In the genomic region with DNA sequence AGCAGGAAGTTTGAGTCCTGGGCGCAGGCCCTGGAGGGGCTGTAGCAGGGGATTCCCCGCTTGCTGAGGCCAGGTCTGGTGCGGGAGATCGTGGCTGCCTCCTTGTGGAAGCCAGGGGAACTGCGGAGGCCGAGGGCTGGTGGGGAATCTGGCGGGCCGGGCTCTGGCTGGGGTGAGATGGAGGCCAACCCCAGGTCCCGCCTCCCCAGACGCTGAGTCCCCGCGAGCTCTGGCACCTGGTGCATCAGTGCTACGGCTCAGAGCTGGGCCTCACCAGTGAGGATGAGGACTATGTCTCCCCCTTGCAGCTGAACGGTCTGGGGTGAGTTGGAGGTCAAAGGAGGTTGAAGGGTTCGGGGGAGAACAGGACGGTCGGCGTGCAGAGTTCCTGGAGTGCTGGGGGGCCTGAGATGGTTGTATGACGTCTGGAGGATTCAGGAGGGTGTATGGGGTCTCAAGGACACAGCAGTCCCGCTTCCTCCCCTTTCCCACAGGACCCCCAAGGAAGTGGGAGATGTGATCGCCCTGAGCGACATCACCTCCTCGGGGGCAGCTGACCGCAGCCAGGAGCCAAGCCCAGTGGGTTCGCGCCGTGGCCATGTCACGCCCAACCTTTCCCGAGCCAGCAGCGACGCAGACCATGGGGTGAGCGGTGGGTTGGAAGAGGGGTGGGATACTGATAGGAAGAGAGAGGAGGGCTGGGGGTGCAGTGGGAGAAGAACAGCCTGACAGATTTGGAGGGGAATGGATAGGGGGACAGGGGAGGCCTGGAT, we compare ENCODE assay signal across 1 cellular context.
TF ChIP-seq lines count a peak whose summit lies in the region.

No MANE protein-coding gene starts in this region.

TF ChIP-seq in K562, 482 proteins besides CTCF, POLR2A, EP300 and RAD21 (continued from another document):
- peak; percentile 36; the same call in 1 of the 2 replicates for TF ChIP-seq ESRRA (IDR thresholded peaks at IDR 0.05; ENCODE audit: borderline replicate concordance, low read depth)
- TF ChIP-seq EGR1 (conservative IDR thresholded peaks at IDR 0.05): no peak
- TF ChIP-seq, protein P1, sequence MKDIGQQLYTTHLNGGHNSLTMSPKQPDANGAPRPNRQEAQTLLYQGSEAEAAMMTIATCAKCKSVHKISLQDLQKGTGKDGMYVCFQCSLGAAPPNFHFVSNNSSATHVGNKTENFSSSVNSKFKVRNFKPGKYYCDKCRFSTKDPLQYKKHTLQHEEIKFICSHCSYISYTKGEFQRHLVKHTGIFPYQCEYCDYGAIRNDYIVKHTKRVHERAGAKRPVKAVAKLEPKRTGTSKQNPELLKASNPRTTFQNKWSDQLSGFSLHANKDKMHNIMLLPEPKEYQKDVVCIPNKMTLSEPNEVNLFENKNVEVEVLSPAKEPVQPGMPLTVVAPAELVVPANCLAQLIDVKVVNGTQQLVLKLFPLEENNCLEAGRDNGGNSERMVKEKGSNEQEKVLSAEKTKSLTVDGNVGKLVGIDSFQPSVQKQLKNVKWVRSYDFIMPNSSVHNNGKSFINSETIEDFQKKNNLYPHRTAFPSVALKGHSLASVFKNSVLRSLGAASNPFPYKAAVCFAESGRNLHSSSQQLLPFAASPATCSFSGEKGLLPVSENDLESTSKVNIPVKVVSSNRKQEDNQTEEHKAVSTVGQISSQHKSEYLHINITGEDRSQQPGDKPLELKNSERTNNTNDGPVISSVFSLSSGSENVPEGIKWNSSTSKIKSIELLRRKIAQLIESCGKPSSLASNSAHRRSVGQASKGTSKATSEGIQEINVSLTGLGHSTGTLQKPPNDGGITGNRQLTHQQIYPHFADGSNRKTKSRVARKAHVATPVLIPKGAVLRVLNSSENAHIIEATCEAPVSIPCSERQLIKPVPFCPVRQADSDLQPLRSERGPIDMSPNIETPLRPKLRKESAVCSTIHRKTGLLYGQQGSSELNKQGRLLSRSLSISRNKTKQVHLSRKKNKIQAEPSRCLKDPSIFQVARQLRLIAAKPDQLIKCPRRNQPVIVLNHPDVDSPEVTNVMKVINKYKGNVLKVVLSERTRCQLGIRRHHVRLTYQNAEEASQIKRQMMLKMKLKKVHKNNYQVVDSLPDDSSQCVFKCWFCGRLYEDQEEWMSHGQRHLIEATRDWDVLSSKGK (CRISPR knock-in tag; IDR thresholded peaks at IDR 0.05): no peak
- TF ChIP-seq TEAD2 (tag; IDR thresholded peaks at IDR 0.05): no peak
- TF ChIP-seq, protein P2, sequence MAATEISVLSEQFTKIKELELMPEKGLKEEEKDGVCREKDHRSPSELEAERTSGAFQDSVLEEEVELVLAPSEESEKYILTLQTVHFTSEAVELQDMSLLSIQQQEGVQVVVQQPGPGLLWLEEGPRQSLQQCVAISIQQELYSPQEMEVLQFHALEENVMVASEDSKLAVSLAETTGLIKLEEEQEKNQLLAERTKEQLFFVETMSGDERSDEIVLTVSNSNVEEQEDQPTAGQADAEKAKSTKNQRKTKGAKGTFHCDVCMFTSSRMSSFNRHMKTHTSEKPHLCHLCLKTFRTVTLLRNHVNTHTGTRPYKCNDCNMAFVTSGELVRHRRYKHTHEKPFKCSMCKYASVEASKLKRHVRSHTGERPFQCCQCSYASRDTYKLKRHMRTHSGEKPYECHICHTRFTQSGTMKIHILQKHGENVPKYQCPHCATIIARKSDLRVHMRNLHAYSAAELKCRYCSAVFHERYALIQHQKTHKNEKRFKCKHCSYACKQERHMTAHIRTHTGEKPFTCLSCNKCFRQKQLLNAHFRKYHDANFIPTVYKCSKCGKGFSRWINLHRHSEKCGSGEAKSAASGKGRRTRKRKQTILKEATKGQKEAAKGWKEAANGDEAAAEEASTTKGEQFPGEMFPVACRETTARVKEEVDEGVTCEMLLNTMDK (IDR thresholded peaks at IDR 0.05; ENCODE audit: borderline replicate concordance, insufficient read depth, low read depth, low read length, poor library complexity, severe bottlenecking): no peak
- TF ChIP-seq NUFIP1 (IDR thresholded peaks at IDR 0.05; ENCODE audit: partially characterized antibody): no peak
- TF ChIP-seq ATF7 (IDR thresholded peaks at IDR 0.05): no peak
- TF ChIP-seq SIN3B (IDR thresholded peaks at IDR 0.05; ENCODE audit: low read depth): no peak
- TF ChIP-seq POLR2AphosphoS2 (IDR thresholded peaks at IDR 0.05; ENCODE audit: low read length): peak; percentile 87
- no peak for TF ChIP-seq SAFB (IDR thresholded peaks at IDR 0.05; ENCODE audit: borderline replicate concordance, low read depth, low read length)
- no peak for TF ChIP-seq CXXC5 (CRISPR knock-in tag; IDR thresholded peaks at IDR 0.05)
- TF ChIP-seq NFATC3 (IDR thresholded peaks at IDR 0.05): no peak
- TF ChIP-seq HNRNPH1 (optimal IDR thresholded peaks at IDR 0.05; ENCODE audit: low read depth, low read length): no peak
- no peak for TF ChIP-seq ESRRB (CRISPR knock-in tag; IDR thresholded peaks at IDR 0.05; ENCODE audit: borderline replicate concordance)
- TF ChIP-seq, protein P3, sequence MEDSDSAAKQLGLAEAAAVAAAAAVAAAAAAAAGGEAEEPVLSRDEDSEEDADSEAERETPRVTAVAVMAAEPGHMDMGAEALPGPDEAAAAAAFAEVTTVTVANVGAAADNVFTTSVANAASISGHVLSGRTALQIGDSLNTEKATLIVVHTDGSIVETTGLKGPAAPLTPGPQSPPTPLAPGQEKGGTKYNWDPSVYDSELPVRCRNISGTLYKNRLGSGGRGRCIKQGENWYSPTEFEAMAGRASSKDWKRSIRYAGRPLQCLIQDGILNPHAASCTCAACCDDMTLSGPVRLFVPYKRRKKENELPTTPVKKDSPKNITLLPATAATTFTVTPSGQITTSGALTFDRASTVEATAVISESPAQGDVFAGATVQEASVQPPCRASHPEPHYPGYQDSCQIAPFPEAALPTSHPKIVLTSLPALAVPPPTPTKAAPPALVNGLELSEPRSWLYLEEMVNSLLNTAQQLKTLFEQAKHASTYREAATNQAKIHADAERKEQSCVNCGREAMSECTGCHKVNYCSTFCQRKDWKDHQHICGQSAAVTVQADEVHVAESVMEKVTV (CRISPR knock-in tag; IDR thresholded peaks at IDR 0.05): peak; percentile 81
- TF ChIP-seq ZNF224 (CRISPR knock-in tag; IDR thresholded peaks at IDR 0.05): 0 out of 2 replicates have a peak, but pooled peaks have one; percentile 26
- TF ChIP-seq SREBF2 (CRISPR knock-in tag; IDR thresholded peaks at IDR 0.05): no peak
- no peak for TF ChIP-seq SETDB1 (IDR thresholded peaks at IDR 0.05; ENCODE audit: low read length)
- no peak for TF ChIP-seq TAL1 (IDR thresholded peaks at IDR 0.05)
- TF ChIP-seq HDAC8 (tag; IDR thresholded peaks at IDR 0.05): no peak
- no peak for TF ChIP-seq ZNF699 (CRISPR knock-in tag; IDR thresholded peaks at IDR 0.05; ENCODE audit: insufficient replicate concordance)
- TF ChIP-seq RBM15 (IDR thresholded peaks at IDR 0.05; ENCODE audit: insufficient read depth, low read length): no peak
- no peak for TF ChIP-seq STAT5B (CRISPR knock-in tag; IDR thresholded peaks at IDR 0.05)
- TF ChIP-seq ZBED1 (IDR thresholded peaks at IDR 0.05): no peak
- TF ChIP-seq, protein P4, sequence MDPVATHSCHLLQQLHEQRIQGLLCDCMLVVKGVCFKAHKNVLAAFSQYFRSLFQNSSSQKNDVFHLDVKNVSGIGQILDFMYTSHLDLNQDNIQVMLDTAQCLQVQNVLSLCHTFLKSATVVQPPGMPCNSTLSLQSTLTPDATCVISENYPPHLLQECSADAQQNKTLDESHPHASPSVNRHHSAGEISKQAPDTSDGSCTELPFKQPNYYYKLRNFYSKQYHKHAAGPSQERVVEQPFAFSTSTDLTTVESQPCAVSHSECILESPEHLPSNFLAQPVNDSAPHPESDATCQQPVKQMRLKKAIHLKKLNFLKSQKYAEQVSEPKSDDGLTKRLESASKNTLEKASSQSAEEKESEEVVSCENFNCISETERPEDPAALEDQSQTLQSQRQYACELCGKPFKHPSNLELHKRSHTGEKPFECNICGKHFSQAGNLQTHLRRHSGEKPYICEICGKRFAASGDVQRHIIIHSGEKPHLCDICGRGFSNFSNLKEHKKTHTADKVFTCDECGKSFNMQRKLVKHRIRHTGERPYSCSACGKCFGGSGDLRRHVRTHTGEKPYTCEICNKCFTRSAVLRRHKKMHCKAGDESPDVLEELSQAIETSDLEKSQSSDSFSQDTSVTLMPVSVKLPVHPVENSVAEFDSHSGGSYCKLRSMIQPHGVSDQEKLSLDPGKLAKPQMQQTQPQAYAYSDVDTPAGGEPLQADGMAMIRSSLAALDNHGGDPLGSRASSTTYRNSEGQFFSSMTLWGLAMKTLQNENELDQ (CRISPR knock-in tag; IDR thresholded peaks at IDR 0.05; ENCODE audit: borderline replicate concordance): no peak
- no peak for TF ChIP-seq ETV1 (tag; conservative IDR thresholded peaks at IDR 0.05; ENCODE audit: low read depth)
- no peak for TF ChIP-seq PHTF2 (CRISPR knock-in tag; IDR thresholded peaks at IDR 0.05)
- TF ChIP-seq, protein P5, sequence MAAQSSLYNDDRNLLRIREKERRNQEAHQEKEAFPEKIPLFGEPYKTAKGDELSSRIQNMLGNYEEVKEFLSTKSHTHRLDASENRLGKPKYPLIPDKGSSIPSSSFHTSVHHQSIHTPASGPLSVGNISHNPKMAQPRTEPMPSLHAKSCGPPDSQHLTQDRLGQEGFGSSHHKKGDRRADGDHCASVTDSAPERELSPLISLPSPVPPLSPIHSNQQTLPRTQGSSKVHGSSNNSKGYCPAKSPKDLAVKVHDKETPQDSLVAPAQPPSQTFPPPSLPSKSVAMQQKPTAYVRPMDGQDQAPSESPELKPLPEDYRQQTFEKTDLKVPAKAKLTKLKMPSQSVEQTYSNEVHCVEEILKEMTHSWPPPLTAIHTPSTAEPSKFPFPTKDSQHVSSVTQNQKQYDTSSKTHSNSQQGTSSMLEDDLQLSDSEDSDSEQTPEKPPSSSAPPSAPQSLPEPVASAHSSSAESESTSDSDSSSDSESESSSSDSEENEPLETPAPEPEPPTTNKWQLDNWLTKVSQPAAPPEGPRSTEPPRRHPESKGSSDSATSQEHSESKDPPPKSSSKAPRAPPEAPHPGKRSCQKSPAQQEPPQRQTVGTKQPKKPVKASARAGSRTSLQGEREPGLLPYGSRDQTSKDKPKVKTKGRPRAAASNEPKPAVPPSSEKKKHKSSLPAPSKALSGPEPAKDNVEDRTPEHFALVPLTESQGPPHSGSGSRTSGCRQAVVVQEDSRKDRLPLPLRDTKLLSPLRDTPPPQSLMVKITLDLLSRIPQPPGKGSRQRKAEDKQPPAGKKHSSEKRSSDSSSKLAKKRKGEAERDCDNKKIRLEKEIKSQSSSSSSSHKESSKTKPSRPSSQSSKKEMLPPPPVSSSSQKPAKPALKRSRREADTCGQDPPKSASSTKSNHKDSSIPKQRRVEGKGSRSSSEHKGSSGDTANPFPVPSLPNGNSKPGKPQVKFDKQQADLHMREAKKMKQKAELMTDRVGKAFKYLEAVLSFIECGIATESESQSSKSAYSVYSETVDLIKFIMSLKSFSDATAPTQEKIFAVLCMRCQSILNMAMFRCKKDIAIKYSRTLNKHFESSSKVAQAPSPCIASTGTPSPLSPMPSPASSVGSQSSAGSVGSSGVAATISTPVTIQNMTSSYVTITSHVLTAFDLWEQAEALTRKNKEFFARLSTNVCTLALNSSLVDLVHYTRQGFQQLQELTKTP (IDR thresholded peaks at IDR 0.05; ENCODE audit: low read depth in 1 of 2, partially characterized antibody in 2 of 2): no peak
- TF ChIP-seq TARDBP (IDR thresholded peaks at IDR 0.05): 0 out of 2 replicates have a peak, but pooled peaks have one; percentile 34
